18 cellular contexts compared by ENCODE assay signal in the genomic region with DNA sequence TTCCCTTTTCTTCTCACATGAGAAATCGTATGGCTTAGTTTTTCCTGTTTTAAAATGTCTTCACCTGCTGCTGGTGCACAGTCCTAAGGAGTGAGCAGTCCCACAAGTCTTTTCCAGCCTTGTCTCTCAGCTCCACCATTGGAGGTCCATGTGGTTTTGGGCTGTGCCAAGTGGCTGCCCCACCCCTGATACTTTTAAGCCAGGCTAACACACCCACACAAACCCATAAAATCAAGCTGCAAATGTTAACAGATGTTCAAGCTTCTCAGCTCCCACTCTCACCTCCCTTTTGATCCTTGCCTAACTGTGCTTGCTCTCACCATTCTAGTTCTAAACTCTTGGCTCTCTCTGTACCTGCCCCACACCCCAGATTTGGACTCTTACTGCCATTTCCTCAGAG.
"Had no signal": no experiment of that assay in that cellular context is flagged by ENCODE, and none has a peak within 500 bp of the region (broad histone marks: within the 10 kb centered on the region; RNA-seq: fewer than 3 reads in every experiment).

No MANE protein-coding gene starts in this region.

- H3K4me3 Mint-ChIP-seq: activated CD4-positive, alpha-beta memory T cell treated with anti-CD3 and anti-CD28 coated beads for 36 hours; activated naive CD8-positive, alpha-beta T cell treated with anti-CD3 and anti-CD28 coated beads, Interleukin-2, amount 10 ng/mL, durations not matched to agents 7 days and 5 days; immature natural killer cell; naive thymus-derived CD4-positive, alpha-beta T cell had no signal

- H3K27me3 ChIP-seq: breast epithelium, neutrophil, right atrium auricular region, thyroid gland, uterus had no signal

- H3K4me1 ChIP-seq: breast epithelium, lower lobe of right lung, right atrium auricular region, thyroid gland, uterus had no signal

- H3K27ac ChIP-seq: breast epithelium, lower lobe of right lung, neutrophil, right atrium auricular region, thyroid gland, uterus had no signal

- ATAC-seq: esophagus mucosa; lower lobe of right lung; naive thymus-derived CD4-positive, alpha-beta T cell had no signal

- H3K27me3 Mint-ChIP-seq: activated naive CD8-positive, alpha-beta T cell treated with anti-CD3 and anti-CD28 coated beads, Interleukin-2, amount 10 ng/mL, durations not matched to agents 7 days and 5 days had no signal

- H3K4me2 ChIP-seq: smooth muscle cell had no signal

- H3K27ac Mint-ChIP-seq: activated CD4-positive, alpha-beta memory T cell treated with anti-CD3 and anti-CD28 coated beads for 36 hours; activated naive CD8-positive, alpha-beta T cell treated with anti-CD3 and anti-CD28 coated beads, Interleukin-2, amount 10 ng/mL, durations not matched to agents 7 days and 5 days; immature natural killer cell; naive thymus-derived CD4-positive, alpha-beta T cell had no signal

- H3K4me3 ChIP-seq: breast epithelium, lower lobe of right lung, right atrium auricular region, smooth muscle cell, thyroid gland, uterus had no signal

- H3K36me3 ChIP-seq: breast epithelium, lower lobe of right lung, neutrophil, right atrium auricular region, thyroid gland, uterus had no signal

- H3K9me3 Mint-ChIP-seq: activated CD4-positive, alpha-beta memory T cell treated with anti-CD3 and anti-CD28 coated beads for 36 hours had no signal

- H3K4me1 Mint-ChIP-seq: activated naive CD8-positive, alpha-beta T cell treated with anti-CD3 and anti-CD28 coated beads, Interleukin-2, amount 10 ng/mL, durations not matched to agents 7 days and 5 days; immature natural killer cell; naive thymus-derived CD4-positive, alpha-beta T cell had no signal

- H3K9me3 ChIP-seq: lower lobe of right lung, neutrophil, thyroid gland, uterus had no signal

- H3K36me3 Mint-ChIP-seq: activated CD4-positive, alpha-beta memory T cell treated with anti-CD3 and anti-CD28 coated beads for 36 hours; activated naive CD8-positive, alpha-beta T cell treated with anti-CD3 and anti-CD28 coated beads, Interleukin-2, amount 10 ng/mL, durations not matched to agents 7 days and 5 days; immature natural killer cell; naive thymus-derived CD4-positive, alpha-beta T cell had no signal

- DNase-seq: activated CD4-positive, alpha-beta memory T cell treated with anti-CD3 and anti-CD28 coated beads for 36 hours; activated gamma-delta T cell; activated naive CD8-positive, alpha-beta T cell treated with anti-CD3 and anti-CD28 coated beads, Interleukin-2, amount 10 ng/mL, durations not matched to agents 7 days and 5 days; activated T-cell treated with anti-CD3 and anti-CD28 coated beads, Interleukin-2, amount 50 U/mL, for 48 hours; anterior cingulate cortex; dermis blood vessel endothelial cell; glutamatergic neuron; immature natural killer cell; lower lobe of right lung; midbrain; naive thymus-derived CD4-positive, alpha-beta T cell; thyroid gland; uterus had no signal
